Comparison of ENCODE assay signal across 8 cellular contexts in genomic region chr17:74748529-74749261, GRCh38. TPM values are rescaled to one million over a fixed set of nuclear protein-coding genes. Genes with fewer than 3 reads are reported as not detected.
DNase-seq lines count a peak whose midpoint lies in the region; ATAC-seq lines count a peak whose summit lies in the region.

Gene NHERF1 (plus strand): TSS chr17:74748628. CDS start chr17:74748847, 219 bp downstream.

- DNase-seq in EH (ENCODE audit: low read depth) (peak; percentile 93), KG1 (lab: John Stamatoyannopoulos, UW) (peak; percentile 97), SHP77 treated with DMSO at 0.1 percent for 48 hours (lab: John Stamatoyannopoulos, UW) (peak; percentile 89), germinal center (ENCODE audit: low spot score) (peak; percentile 97), occipital lobe (lab: John Stamatoyannopoulos, UW) (peak; percentile 82)
- peak; percentile 71 to 94 (median 82) for DNase-seq in activated naive CD4-positive, alpha-beta T cell (lab: John Stamatoyannopoulos, UW)

- ATAC-seq in GM21619 (IDR thresholded peaks at IDR 0.05; ENCODE audit: unreplicated experiment) = peak; percentile 85

- H3K27ac ChIP-seq in temporal lobe (ENCODE audit: low read depth, low read length) = peak within 1 kb of the TSS; percentile 42

RNA-seq across cellular contexts. Expression of gene NHERF1, which starts in this region (rescaled TPM):
- total RNA-seq in occipital lobe = 7.0 TPM
- 6.9 TPM for total RNA-seq in temporal lobe

Comparison
In these comparisons a context has a peak if more than half of its experiments do, and no peak if none do; other contexts are left out.
1. Peak in every context shown above with its lines: DNase-seq, ATAC-seq and H3K27ac ChIP-seq.